1 cellular context compared by ENCODE assay signal in genomic region chr16:23821875-23822688, GRCh38.
TF ChIP-seq lines count a peak whose summit lies in the region.

No MANE protein-coding gene starts in this region.

TF ChIP-seq in K562, 482 proteins besides CTCF, POLR2A, EP300 and RAD21 (continued from another document and continues in another):
- TF ChIP-seq ATF3 (IDR thresholded peaks at IDR 0.05) (peak; percentile 82), ATF3 (CRISPR knock-in tag; conservative IDR thresholded peaks at IDR 0.05) (peak; percentile 51; the same call in 1 of the 2 replicates), CCNT2 (IDR thresholded peaks at IDR 0.05; ENCODE audit: borderline replicate concordance, extremely low read depth, insufficient read length, low read depth, low read length) (peak; percentile 89), RCOR1 (IDR thresholded peaks at IDR 0.05; ENCODE audit: borderline replicate concordance in 1 of 2, low read depth in 2 of 2, low read length in 2 of 2) (peak; percentile 93 to 99; a peak in 3 of 4 replicates), ZNF77 (CRISPR knock-in tag; IDR thresholded peaks at IDR 0.05) (no peak), PTTG1 (tag; IDR thresholded peaks at IDR 0.05; ENCODE audit: low read depth) (no peak), MEF2D (tag; conservative IDR thresholded peaks at IDR 0.05; ENCODE audit: low read depth) (peak; percentile 67; the same call in 1 of the 2 replicates), ATF1 (CRISPR knock-in tag; IDR thresholded peaks at IDR 0.05) (no peak), ATF1 (tag; IDR thresholded peaks at IDR 0.05) (peak; percentile 81), SLC30A9 (CRISPR knock-in tag; IDR thresholded peaks at IDR 0.05) (no peak), GABPB2 (CRISPR knock-in tag; conservative IDR thresholded peaks at IDR 0.05) (no peak), HINFP (tag; conservative IDR thresholded peaks at IDR 0.05; ENCODE audit: low read depth) (no peak), ZNF668 (CRISPR knock-in tag; IDR thresholded peaks at IDR 0.05) (no peak), ZNF75A (CRISPR knock-in tag; IDR thresholded peaks at IDR 0.05) (no peak), KDM4B (IDR thresholded peaks at IDR 0.05; ENCODE audit: borderline replicate concordance in 2 of 2, low read depth in 1 of 2) (no peak), NR2C2 (CRISPR knock-in tag; IDR thresholded peaks at IDR 0.05) (peak; percentile 82), NR2C2 (tag; IDR thresholded peaks at IDR 0.05) (peak; percentile 94), WHSC1 (IDR thresholded peaks at IDR 0.05; ENCODE audit: low read length) (no peak), MBD2 (IDR thresholded peaks at IDR 0.05; ENCODE audit: borderline replicate concordance, low read depth) (peak; percentile 76), ZNF253 (CRISPR knock-in tag; conservative IDR thresholded peaks at IDR 0.05) (no peak), BCL6 (CRISPR knock-in tag; IDR thresholded peaks at IDR 0.05) (0 out of 2 replicates have a peak, but pooled peaks have one; percentile 34), ARNT (IDR thresholded peaks at IDR 0.05) (peak; percentile 89 to 96), HES1 (IDR thresholded peaks at IDR 0.05; ENCODE audit: low read depth) (peak; percentile 43; the same call in 1 of the 2 replicates), THAP12 (CRISPR knock-in tag; IDR thresholded peaks at IDR 0.05) (no peak), CBX2 (IDR thresholded peaks at IDR 0.05; ENCODE audit: insufficient read depth, low read length, poor library complexity, severe bottlenecking) (no peak), ESRRB (CRISPR knock-in tag; IDR thresholded peaks at IDR 0.05; ENCODE audit: borderline replicate concordance) (no peak), MAFG (tag; conservative IDR thresholded peaks at IDR 0.05) (peak; percentile 91), DPF2 (IDR thresholded peaks at IDR 0.05) (peak; percentile 98), ZNF609 (CRISPR knock-in tag; IDR thresholded peaks at IDR 0.05; ENCODE audit: borderline replicate concordance) (0 out of 2 replicates have a peak, but pooled peaks have one; percentile 42), POLR2AphosphoS5 (IDR thresholded peaks at IDR 0.05; ENCODE audit: control insufficient read depth, insufficient read depth, low read depth, low read length) (peak; percentile 79; the same call in 1 of the 2 replicates), NUFIP1 (IDR thresholded peaks at IDR 0.05; ENCODE audit: partially characterized antibody) (no peak), PTBP1 (IDR thresholded peaks at IDR 0.05; ENCODE audit: low read depth, low read length) (no peak), HIVEP1 (CRISPR knock-in tag; IDR thresholded peaks at IDR 0.05) (no peak), ZNF518B (CRISPR knock-in tag; IDR thresholded peaks at IDR 0.05) (no peak), EWSR1 (IDR thresholded peaks at IDR 0.05; ENCODE audit: borderline replicate concordance, low read depth, partially characterized antibody) (no peak), MCM7 (IDR thresholded peaks at IDR 0.05) (no peak), FOS (IDR thresholded peaks at IDR 0.05; ENCODE audit: extremely low read depth, insufficient read length) (no peak), CREB1 (IDR thresholded peaks at IDR 0.05) (peak; percentile 29; the same call in 1 of the 2 replicates), CREB1 (CRISPR knock-in tag; IDR thresholded peaks at IDR 0.05) (no peak), ZBTB26 (CRISPR knock-in tag; IDR thresholded peaks at IDR 0.05) (no peak), PATZ1 (CRISPR knock-in tag; IDR thresholded peaks at IDR 0.05; ENCODE audit: borderline replicate concordance) (no peak), CBX3 (IDR thresholded peaks at IDR 0.05; ENCODE audit: borderline replicate concordance in 1 of 2, low read length in 2 of 2) (peak in 1 of 2 experiments; percentile 63; a peak in 1 of 3 replicates), MEIS2 (IDR thresholded peaks at IDR 0.05; ENCODE audit: partially characterized antibody) (peak; percentile 96), SMARCA5 (IDR thresholded peaks at IDR 0.05) (peak; percentile 58; the same call in 1 of the 2 replicates), NCOR1 (IDR thresholded peaks at IDR 0.05) (peak; percentile 97), OTX1 (CRISPR knock-in tag; IDR thresholded peaks at IDR 0.05) (no peak), ZNF316 (IDR thresholded peaks at IDR 0.05) (peak; percentile 97), ZBTB8A (IDR thresholded peaks at IDR 0.05; ENCODE audit: partially characterized antibody) (no peak), CBX5 (IDR thresholded peaks at IDR 0.05; ENCODE audit: borderline replicate concordance, low read depth) (no peak), TCF15 (CRISPR knock-in tag; IDR thresholded peaks at IDR 0.05) (no peak)
